ENCODE assay signal across 17 cellular contexts in the genomic region with DNA sequence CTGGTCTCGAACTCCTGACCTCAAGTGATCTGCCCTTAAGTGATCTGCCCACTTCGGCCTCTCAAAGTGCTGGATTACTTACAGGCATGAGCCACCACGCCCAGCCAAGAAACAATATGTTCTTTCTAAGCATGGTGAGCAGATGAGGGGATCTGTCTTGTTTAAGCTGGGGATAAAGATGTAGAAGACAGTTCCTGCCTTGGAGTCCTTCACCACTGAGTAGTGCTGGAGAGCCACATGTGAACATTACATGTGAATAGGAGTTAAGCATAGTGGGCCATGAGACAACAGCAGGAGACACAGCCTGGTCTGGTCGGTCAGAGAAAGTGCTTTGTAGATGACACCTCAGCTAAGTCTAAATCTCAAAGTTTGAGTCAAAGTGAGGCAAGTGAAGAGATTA. TPM values are rescaled to one million over a fixed set of nuclear protein-coding genes. Genes with fewer than 3 reads are reported as not detected.
DNase-seq lines count a peak whose midpoint lies in the region; ATAC-seq and TF ChIP-seq lines count a peak whose summit lies in the region.
"Had no signal": no experiment of that assay in that cellular context is flagged by ENCODE, and none has a peak within 500 bp of the region (broad histone marks: within the 10 kb centered on the region; RNA-seq: fewer than 3 reads in every experiment).

No MANE protein-coding gene starts in this region.

- no peaks in the 10 kb centered on the region for H3K9me2 ChIP-seq in PC-3 (replicated peaks; ENCODE audit: low read length)

- no TSS peak for BruUV-seq in PC-3 (replicated peaks; lab: Mats Ljungman, UMichigan)

- intact Hi-C loops in PC-3 (cut with micrococcal nuclease) = no loop called here

- no peaks in the 10 kb centered on the region for H3K9me3 Mint-ChIP-seq in activated naive CD8-positive, alpha-beta T cell (ENCODE audit: low read depth)
- H3K9me3 Mint-ChIP-seq in activated naive CD8-positive, alpha-beta T cell treated with anti-CD3 and anti-CD28 coated beads, Interleukin-2, amount 50 U/mL, for 24 hours = no peaks in the 10 kb centered on the region
- H3K9me3 Mint-ChIP-seq in effector memory CD8-positive, alpha-beta T cell = no peaks in the 10 kb centered on the region
- H3K9me3 Mint-ChIP-seq in stimulated activated naive B cell treated with anti-CD40 and anti-IgM and Interleukin-4, amounts not matched to agents 10 μg/mL and 1 μg/mL and 100 μg/mL, for 72 hours = no peaks in the 10 kb centered on the region
- H3K9me3 Mint-ChIP-seq: nephron had no signal

- H3K4me3 ChIP-seq in PC-3 (ENCODE audit: low read length) = no peak overlapping the region
- H3K4me3 ChIP-seq: lower lobe of right lung had no signal

- no peaks in the 10 kb centered on the region for H3F3A ChIP-seq in PC-3 (ENCODE audit: low read length, unreplicated experiment)

- H3K4me2 ChIP-seq in PC-3 (ENCODE audit: low read length) = no peak overlapping the region

- no peaks in the 10 kb centered on the region for H3K9me3 ChIP-seq in PC-3 (ENCODE audit: low read length)
- H3K9me3 ChIP-seq: lower lobe of right lung had no signal

- H3K4me1 Mint-ChIP-seq in activated naive CD8-positive, alpha-beta T cell (ENCODE audit: low read depth) = peaks cover 50% of the 10 kb centered on the region
- peaks cover 48% of the 10 kb centered on the region for H3K4me1 Mint-ChIP-seq in activated naive CD8-positive, alpha-beta T cell treated with anti-CD3 and anti-CD28 coated beads, Interleukin-2, amount 50 U/mL, for 24 hours
- peaks cover 14 to 29% of the 10 kb centered on the region in 2 donors for H3K4me1 Mint-ChIP-seq in effector memory CD8-positive, alpha-beta T cell (ENCODE audit: low read depth in 2 of 2)
- H3K4me1 Mint-ChIP-seq in stimulated activated naive B cell treated with anti-CD40 and anti-IgM and Interleukin-4, amounts not matched to agents 10 μg/mL and 1 μg/mL and 100 μg/mL, for 72 hours = peaks cover 30 to 41% of the 10 kb centered on the region in 2 donors
- H3K4me1 Mint-ChIP-seq: nephron had no signal

- DNase-seq in activated naive CD8-positive, alpha-beta T cell treated with anti-CD3 and anti-CD28 coated beads, Interleukin-2, amount 50 U/mL, for 24 hours = no peak
- DNase-seq in PC-3 = no peak
- no peak for DNase-seq in effector memory CD8-positive, alpha-beta T cell
- no peak for DNase-seq in stimulated activated naive B cell treated with anti-CD40 and anti-IgM and Interleukin-4, amounts not matched to agents 10 μg/mL and 1 μg/mL and 100 μg/mL, for 72 hours
- no peak for DNase-seq in activated gamma-delta T cell (lab: John Stamatoyannopoulos, UW)
- no peak for DNase-seq in HK-2 (ENCODE audit: unreplicated experiment)
- DNase-seq in hepatic stellate cell (ENCODE audit: low spot score) = no peak
- DNase-seq: activated CD8-positive, alpha-beta memory T cell treated with anti-CD3 and anti-CD28 coated beads, Interleukin-2, amount 50 U/mL, for 48 hours; DMS79; lower lobe of right lung; NCI-H510A; OCI-M1; stimulated activated CD4-positive, alpha-beta T cell treated with anti-CD3 and anti-CD28 coated beads, Interleukin-15, amount 100 ng/mL, for 24 hours; substantia nigra had no signal

- ATAC-seq in activated naive CD8-positive, alpha-beta T cell treated with anti-CD3 and anti-CD28 coated beads, Interleukin-2, amount 50 U/mL, for 24 hours = no peak
- ATAC-seq in PC-3 = peak; percentile 65
- ATAC-seq in effector memory CD8-positive, alpha-beta T cell (replicated peaks) = no peak
- no peak for ATAC-seq in stimulated activated naive B cell treated with anti-CD40 and anti-IgM and Interleukin-4, amounts not matched to agents 10 μg/mL and 1 μg/mL and 100 μg/mL, for 72 hours (replicated peaks)
- ATAC-seq: activated CD4-positive, CD25-positive, alpha-beta regulatory T cell treated with anti-CD3 and anti-CD28 coated beads, Interleukin-2, amount 50 U/mL, for 24 hours had no signal

- H3K27me3 ChIP-seq in PC-3 (ENCODE audit: low read length) = no peaks in the 10 kb centered on the region

- H3K4me1 ChIP-seq in PC-3 (ENCODE audit: insufficient read depth, low read length) = no peaks in the 10 kb centered on the region

- H2AFZ ChIP-seq in PC-3 (ENCODE audit: low read length) = no peak overlapping the region

- POLR2A ChIA-PET in PC-3 (lab: Charles Lee; ENCODE audit: unreplicated experiment) = no interaction called here

- TF ChIP-seq CTCF in PC-3 (conservative IDR thresholded peaks at IDR 0.05; ENCODE audit: low read depth, low read length) = no peak

- CTCF ChIA-PET in PC-3 (lab: Charles Lee) = no interaction called here

- no peaks in the 10 kb centered on the region for H3K79me2 ChIP-seq in PC-3 (ENCODE audit: low read length)

- H3K36me3 Mint-ChIP-seq in activated naive CD8-positive, alpha-beta T cell = peaks cover 10% of the 10 kb centered on the region
- H3K36me3 Mint-ChIP-seq in activated naive CD8-positive, alpha-beta T cell treated with anti-CD3 and anti-CD28 coated beads, Interleukin-2, amount 50 U/mL, for 24 hours (ENCODE audit: low read depth) = peaks cover 32% of the 10 kb centered on the region
- H3K36me3 Mint-ChIP-seq in effector memory CD8-positive, alpha-beta T cell (ENCODE audit: insufficient read depth) = peaks cover 37% of the 10 kb centered on the region
- H3K36me3 Mint-ChIP-seq in stimulated activated naive B cell treated with anti-CD40 and anti-IgM and Interleukin-4, amounts not matched to agents 10 μg/mL and 1 μg/mL and 100 μg/mL, for 72 hours = peaks cover 18 to 29% of the 10 kb centered on the region in 2 donors

- no peak overlapping the region for H3K27ac ChIP-seq in PC-3 (ENCODE audit: low read length)
- H3K27ac ChIP-seq: lower lobe of right lung had no signal

- no peaks in the 10 kb centered on the region for H3K27me3 Mint-ChIP-seq in activated naive CD8-positive, alpha-beta T cell
- no peaks in the 10 kb centered on the region for H3K27me3 Mint-ChIP-seq in activated naive CD8-positive, alpha-beta T cell treated with anti-CD3 and anti-CD28 coated beads, Interleukin-2, amount 50 U/mL, for 24 hours
- no peaks in the 10 kb centered on the region for H3K27me3 Mint-ChIP-seq in effector memory CD8-positive, alpha-beta T cell
- no peaks in the 10 kb centered on the region for H3K27me3 Mint-ChIP-seq in stimulated activated naive B cell treated with anti-CD40 and anti-IgM and Interleukin-4, amounts not matched to agents 10 μg/mL and 1 μg/mL and 100 μg/mL, for 72 hours

- peaks cover 26% of the 10 kb centered on the region for H3K36me3 ChIP-seq in PC-3 (ENCODE audit: low read depth, low read length)

- H3K4me3 Mint-ChIP-seq in activated naive CD8-positive, alpha-beta T cell = no peak overlapping the region
- no peak overlapping the region for H3K4me3 Mint-ChIP-seq in activated naive CD8-positive, alpha-beta T cell treated with anti-CD3 and anti-CD28 coated beads, Interleukin-2, amount 50 U/mL, for 24 hours
- H3K4me3 Mint-ChIP-seq in effector memory CD8-positive, alpha-beta T cell = no peak overlapping the region
- H3K4me3 Mint-ChIP-seq in stimulated activated naive B cell treated with anti-CD40 and anti-IgM and Interleukin-4, amounts not matched to agents 10 μg/mL and 1 μg/mL and 100 μg/mL, for 72 hours = no peak overlapping the region
- H3K4me3 Mint-ChIP-seq: nephron had no signal

- peaks cover 8% of the 10 kb centered on the region; the same call in 1 of the 2 replicates for H4K20me1 ChIP-seq in PC-3 (ENCODE audit: low read length)

- H3K27ac Mint-ChIP-seq in activated naive CD8-positive, alpha-beta T cell = peak overlapping the region; percentile 76
- no peak overlapping the region for H3K27ac Mint-ChIP-seq in activated naive CD8-positive, alpha-beta T cell treated with anti-CD3 and anti-CD28 coated beads, Interleukin-2, amount 50 U/mL, for 24 hours
- peak overlapping the region; percentile 84 to 86 for H3K27ac Mint-ChIP-seq in effector memory CD8-positive, alpha-beta T cell
- H3K27ac Mint-ChIP-seq in stimulated activated naive B cell treated with anti-CD40 and anti-IgM and Interleukin-4, amounts not matched to agents 10 μg/mL and 1 μg/mL and 100 μg/mL, for 72 hours = peak overlapping the region; percentile 5
- H3K27ac Mint-ChIP-seq: nephron had no signal

- no peak overlapping the region for H3K9ac ChIP-seq in PC-3 (ENCODE audit: low read length)

RNA-seq across cellular contexts. Expression of a gene that starts 26.0 kb away (rescaled TPM):
- total RNA-seq in PC-3 (2014; rRNA removed) = 396 and 402 TPM in 2 replicates
